In genomic region chr5:56656816-56657740, GRCh38 we compare ENCODE assay signal across 22 cellular contexts.
DNase-seq lines count a peak whose midpoint lies in the region; ATAC-seq, FAIRE-seq and TF ChIP-seq lines count a peak whose summit lies in the region.
"Had no signal": no experiment of that assay in that cellular context is flagged by ENCODE, and none has a peak within 500 bp of the region (broad histone marks: within the 10 kb centered on the region; RNA-seq: fewer than 3 reads in every experiment).

No MANE protein-coding gene starts in this region.

- no peak for FAIRE-seq in GM12878 (lab: Jason Lieb, UNC)
- FAIRE-seq: GM12891, islet of Langerhans, K562 had no signal

- DNase-seq in EL = peak; percentile 46
- peak; percentile 20 for DNase-seq in NCI-H226
- DNase-seq in GM12878 (ENCODE audit: low read depth, low spot score) = no peak
- DNase-seq in kidney tubule cell (ENCODE audit: low spot score) = peak; percentile 72
- no peak for DNase-seq in LoVo (ENCODE audit: low spot score)
- DNase-seq in RWPE1 (ENCODE audit: low spot score) = no peak
- no peak for DNase-seq in dedifferentiated amniotic fluid mesenchymal stem cell (ENCODE audit: extremely low spot score)
- DNase-seq: activated CD4-positive, alpha-beta T cell treated with anti-CD3 and anti-CD28 coated beads for 1 hour; activated naive CD4-positive, alpha-beta T cell treated with Interleukin-2 at 50 U/mL for 16 hours; Calu3; GF-D8; natural killer cell; NCI-H524 treated with DMSO at 0.1 percent for 48 hours; posterior cingulate gyrus; SK-N-SH; T1000 had no signal

- TF ChIP-seq RAD21 in GM12878 (IDR thresholded peaks at IDR 0.05; ENCODE audit: insufficient read depth, low read depth, low read length) = no peak

- WGBS in GM12878 (ENCODE audit: insufficient coverage, insufficient replicate concordance, low lambda C conversion rate, missing lambda C conversion rate) = 64% methylated on average over 2 of the region's 2 CpGs

- TF ChIP-seq EP300 in GM12878 (IDR thresholded peaks at IDR 0.05; ENCODE audit: borderline replicate concordance in 1 of 2, control insufficient read depth in 1 of 2, low read depth in 2 of 2, low read length in 2 of 2) = no peak

- no TSS peak for BruUV-seq in GM12878 (replicated peaks; lab: Mats Ljungman, UMichigan)

- POLR2A ChIA-PET in GM12878 (lab: Charles Lee) = no interaction called here
- POLR2A ChIA-PET in RWPE1 (lab: Yijun Ruan, JAX; ENCODE audit: low non-redundant PET) = no interaction called here

- no peaks in the 10 kb centered on the region for H3K79me2 ChIP-seq in GM12878 (ENCODE audit: control insufficient read depth, insufficient read depth, low read length)

- intact Hi-C loops in GM12878 (cut with micrococcal nuclease; ENCODE audit: unreplicated experiment) = no loop called here

- no peak overlapping the region for H3K4me2 ChIP-seq in GM12878 (ENCODE audit: control insufficient read depth, insufficient read depth)
- H3K4me2 ChIP-seq: SK-N-SH, smooth muscle cell had no signal

- no peak overlapping the region for H2AFZ ChIP-seq in GM12878 (ENCODE audit: control insufficient read depth, low read depth, low read length)

- CTCF ChIA-PET in GM12878 (lab: Yijun Ruan, JAX) = no interaction called here
- CTCF ChIA-PET in RWPE1 (lab: Yijun Ruan, JAX) = interaction anchor here (0.7 kb wide), 1 partner anchor 16 kb away, joined by 3 read pairs; no protein-coding TSS in a partner anchor

- peaks cover 0 to 10% of the 10 kb centered on the region in 2 experiments; a peak in 1 of 4 replicates for H3K27me3 ChIP-seq in GM12878 (replicated peaks in 1 of 2; ENCODE audit: control insufficient read depth in 2 of 2, insufficient read depth in 2 of 2, low read length in 1 of 2)
- H3K27me3 ChIP-seq: thyroid gland had no signal

- RAD21 ChIA-PET in GM12878 (lab: Charles Lee; ENCODE audit: unreplicated experiment) = interaction anchor here (0.8 to 1.2 kb wide), 2 partner anchors 13 to 154 kb away, joined by 3 to 4 read pairs; no protein-coding TSS in a partner anchor

- H3K9ac ChIP-seq in GM12878 (ENCODE audit: control insufficient read depth, insufficient read depth, low read length) = no peak overlapping the region
- H3K9ac ChIP-seq: SK-N-SH had no signal

- in situ Hi-C loops in GM12878 (cut with MboI) = no loop called here

- no peak for TF ChIP-seq POLR2A in GM12878 (IDR thresholded peaks at IDR 0.05; ENCODE audit: low read depth, low read length)

- H3K27ac ChIP-seq in GM12878 (ENCODE audit: control insufficient read depth, insufficient read depth) (no peak overlapping the region), RWPE1 (no peak overlapping the region)
- H3K27ac ChIP-seq: thyroid gland had no signal

- no peaks in the 10 kb centered on the region for H4K20me1 ChIP-seq in GM12878 (ENCODE audit: control insufficient read depth, insufficient read depth)

- no peak overlapping the region for H3K4me3 ChIP-seq in GM12878
- H3K4me3 ChIP-seq: K562, smooth muscle cell, thyroid gland had no signal

- peaks cover 12% of the 10 kb centered on the region for H3K4me1 ChIP-seq in GM12878 (ENCODE audit: control insufficient read depth, insufficient read depth, low read length)

- ATAC-seq in GM12878 (no peak), HG02981 (IDR thresholded peaks at IDR 0.05; ENCODE audit: unreplicated experiment) (no peak)
- ATAC-seq: K562, natural killer cell had no signal

- H3K36me3 ChIP-seq in GM12878 (ENCODE audit: control insufficient read depth in 2 of 2, insufficient read depth in 2 of 2, low read length in 1 of 2) = no peaks in the 10 kb centered on the region
- H3K36me3 ChIP-seq: thyroid gland had no signal

- no peaks in the 10 kb centered on the region for H3K9me3 ChIP-seq in GM12878 (replicated peaks; ENCODE audit: control insufficient read depth, insufficient read depth, low read length)
- H3K9me3 ChIP-seq: SK-N-SH, thyroid gland had no signal

- SMC1A ChIA-PET in GM12878 (lab: Charles Lee; ENCODE audit: uncharacterized antibody, unreplicated experiment) = interaction anchor here (0.6 to 0.9 kb wide), 3 partner anchors 68 to 292 kb away, joined by 3 read pairs; no protein-coding TSS in a partner anchor

- TF ChIP-seq CTCF in GM12878 (IDR thresholded peaks at IDR 0.05 in 2 of 3, conservative IDR thresholded peaks at IDR 0.05 in 1 of 3; ENCODE audit: control insufficient read depth in 2 of 3, extremely low read depth in 1 of 3, insufficient read depth in 1 of 3, low read depth in 3 of 3, low read length in 3 of 3) (no peak), RWPE1 (conservative IDR thresholded peaks at IDR 0.05; ENCODE audit: low read depth) (no peak)

TF ChIP-seq in GM12878, 131 proteins besides CTCF, POLR2A, EP300 and RAD21:
- no peak for TF ChIP-seq EZH2 (IDR thresholded peaks at IDR 0.05; ENCODE audit: borderline replicate concordance, control insufficient read depth, low read depth, low read length)
- TF ChIP-seq JUNB (IDR thresholded peaks at IDR 0.05) = peak; percentile 26; the same call in 1 of the 2 replicates

Comparison
In these comparisons a context has a peak if more than half of its experiments do, and no peak if none do; other contexts are left out.
1. DNase-seq: peak in EL (single experiment), NCI-H226 (single experiment) and kidney tubule cell (single experiment); none in GM12878 (single experiment), LoVo (single experiment), RWPE1 (single experiment) and dedifferentiated amniotic fluid mesenchymal stem cell (single experiment).